Comparison of ENCODE assay signal across 8 cellular contexts in the genomic region with DNA sequence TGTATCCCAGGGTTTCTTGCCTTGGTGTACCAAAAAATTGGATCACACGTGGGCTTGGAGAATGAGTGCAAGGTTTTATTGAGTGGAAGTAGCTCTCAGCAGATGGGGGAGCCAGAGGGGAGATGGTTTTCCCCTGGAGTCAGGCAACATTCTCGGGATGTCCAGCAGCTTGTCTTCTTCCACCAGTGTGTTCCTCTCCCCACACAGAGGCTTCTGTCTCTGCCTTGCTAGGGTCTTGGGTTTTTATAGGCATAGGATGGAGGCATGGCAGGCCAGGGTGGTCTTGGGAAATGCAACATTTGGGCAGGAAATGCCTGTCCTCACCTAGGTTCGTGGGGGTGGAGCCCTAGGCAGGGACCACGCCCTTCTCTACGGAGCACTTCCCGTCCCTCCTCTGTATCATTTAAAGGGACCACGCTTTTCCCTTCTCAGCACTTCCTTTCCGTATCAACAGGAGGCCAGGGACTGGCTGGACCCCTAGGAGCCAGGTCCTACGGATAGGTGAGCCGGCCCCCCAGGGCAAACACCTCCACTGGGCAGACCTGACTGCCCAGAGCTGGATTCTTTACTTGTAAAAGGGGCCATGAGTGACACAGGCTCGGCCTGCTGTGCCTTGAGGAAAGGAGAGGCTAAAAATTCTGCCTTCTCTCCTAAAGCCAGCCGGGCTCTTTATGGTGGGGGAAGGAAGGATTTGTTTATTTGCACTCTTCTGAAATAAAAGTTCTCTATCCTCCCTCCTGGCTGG. TPM values are rescaled to one million over a fixed set of nuclear protein-coding genes. Genes with fewer than 3 reads are reported as not detected.
DNase-seq lines count a peak whose midpoint lies in the region; ATAC-seq, FAIRE-seq and TF ChIP-seq lines count a peak whose summit lies in the region.

No MANE protein-coding gene starts in this region.

- peak overlapping the region; percentile 50 for H3K9ac ChIP-seq in SU-DHL-6 (ENCODE audit: low read length)

- H3K36me3 ChIP-seq in SU-DHL-6 (ENCODE audit: low read length) (no peaks in the 10 kb centered on the region), iPS DF 6.9 (ENCODE audit: control insufficient read depth, insufficient read depth, low read length) (no peaks in the 10 kb centered on the region; the same call in 1 of the 2 replicates)

- H2AFZ ChIP-seq in SU-DHL-6 (ENCODE audit: low read depth, low read length, severe bottlenecking) = peak overlapping the region; percentile 77

- no peak for TF ChIP-seq POLR2A in GM12891 (IDR thresholded peaks at IDR 0.05; ENCODE audit: low read depth, low read length)

- WGBS in iPS DF 6.9 (ENCODE audit: insufficient coverage, insufficient read length) = no CpG with 5 or more reads among the region's 12 CpGs

- H3K27ac ChIP-seq in SU-DHL-6 (ENCODE audit: low read depth, low read length) (no peak overlapping the region), iPS DF 6.9 (ENCODE audit: low read length) (no peak overlapping the region)

- no peaks in the 10 kb centered on the region for H3K36me3 Mint-ChIP-seq in activated naive CD8-positive, alpha-beta T cell treated with anti-CD3 and anti-CD28 coated beads, Interleukin-2, amount 50 U/mL, for 24 hours (ENCODE audit: low read depth)

- peaks cover 20% of the 10 kb centered on the region for H3K4me1 Mint-ChIP-seq in activated naive CD8-positive, alpha-beta T cell treated with anti-CD3 and anti-CD28 coated beads, Interleukin-2, amount 50 U/mL, for 24 hours

- DNase-seq in GM12891 (ENCODE audit: insufficient read length, low spot score) (peak; percentile 72), iPS DF 6.9 (ENCODE audit: low read depth, low spot score) (peak; percentile 20)
- DNase-seq in activated naive CD8-positive, alpha-beta T cell treated with anti-CD3 and anti-CD28 coated beads, Interleukin-2, amount 50 U/mL, for 24 hours = peak; percentile 75
- DNase-seq in stimulated activated CD4-positive, alpha-beta T cell treated with anti-CD3 and anti-CD28 coated beads, Interleukin-12 subunit alpha, Interleukin-12 subunit beta, amount 100 ng/mL, for 48 hours (ENCODE audit: low read depth in 2 of 3, low spot score in 1 of 3) = peak; percentile 25 to 61 (median 58)

- no peaks in the 10 kb centered on the region for H4K20me1 ChIP-seq in SU-DHL-6 (ENCODE audit: low read depth, low read length)

- TF ChIP-seq CTCF in SU-DHL-6 (IDR thresholded peaks at IDR 0.05; ENCODE audit: insufficient read depth, low read length, poor library complexity, severe bottlenecking) = no peak

- H3K27ac Mint-ChIP-seq in activated naive CD8-positive, alpha-beta T cell treated with anti-CD3 and anti-CD28 coated beads, Interleukin-2, amount 50 U/mL, for 24 hours = peak overlapping the region; percentile 80

- peak; percentile 64 for ATAC-seq in HG03175 (IDR thresholded peaks at IDR 0.05; ENCODE audit: unreplicated experiment)
- peak; percentile 88 for ATAC-seq in activated naive CD8-positive, alpha-beta T cell treated with anti-CD3 and anti-CD28 coated beads, Interleukin-2, amount 50 U/mL, for 24 hours
- ATAC-seq in GM21381 (IDR thresholded peaks at IDR 0.05; ENCODE audit: unreplicated experiment) = no peak
- ATAC-seq in GM19467 (IDR thresholded peaks at IDR 0.05; ENCODE audit: unreplicated experiment) = no peak

- H3F3A ChIP-seq in SU-DHL-6 (ENCODE audit: insufficient read depth) = no peaks in the 10 kb centered on the region

- no peaks in the 10 kb centered on the region for H3K27me3 ChIP-seq in SU-DHL-6 (ENCODE audit: low read length)
- H3K27me3 ChIP-seq in iPS DF 6.9 (ENCODE audit: control insufficient read depth, insufficient read depth, low read length) = no peaks in the 10 kb centered on the region

- H3K4me1 ChIP-seq in iPS DF 6.9 (ENCODE audit: control insufficient read depth, insufficient read depth, low read length) = peaks cover 9% of the 10 kb centered on the region

- H3K4me3 ChIP-seq in SU-DHL-6 (ENCODE audit: insufficient read depth, low read length, poor library complexity, severe bottlenecking) = peak overlapping the region; percentile 57
- no peak overlapping the region for H3K4me3 ChIP-seq in iPS DF 6.9 (ENCODE audit: low read length)

- no peaks in the 10 kb centered on the region for H3K9me3 Mint-ChIP-seq in activated naive CD8-positive, alpha-beta T cell treated with anti-CD3 and anti-CD28 coated beads, Interleukin-2, amount 50 U/mL, for 24 hours

- H3K4me2 ChIP-seq in SU-DHL-6 (ENCODE audit: low read depth, low read length, poor library complexity, severe bottlenecking) = peak overlapping the region; percentile 64

- H3K4me3 Mint-ChIP-seq in activated naive CD8-positive, alpha-beta T cell treated with anti-CD3 and anti-CD28 coated beads, Interleukin-2, amount 50 U/mL, for 24 hours = peak overlapping the region; percentile 86

- FAIRE-seq in GM12891 (lab: Jason Lieb, UNC) = peak; percentile 98

- H3K27me3 Mint-ChIP-seq in activated naive CD8-positive, alpha-beta T cell treated with anti-CD3 and anti-CD28 coated beads, Interleukin-2, amount 50 U/mL, for 24 hours = no peaks in the 10 kb centered on the region

- H3K9me2 ChIP-seq in SU-DHL-6 (replicated peaks; ENCODE audit: insufficient read depth, low read length) = no peaks in the 10 kb centered on the region

- H3K79me2 ChIP-seq in SU-DHL-6 (ENCODE audit: insufficient read depth, low read length) = no peaks in the 10 kb centered on the region

- H3K9me3 ChIP-seq in SU-DHL-6 (ENCODE audit: insufficient read depth, low read length) (no peaks in the 10 kb centered on the region), iPS DF 6.9 (ENCODE audit: control insufficient read depth, insufficient read depth, low read length) (no peaks in the 10 kb centered on the region)

TF ChIP-seq in GM12891, 5 proteins besides CTCF, POLR2A, EP300 and RAD21:
- no peak for TF ChIP-seq POLR2AphosphoS5 (IDR thresholded peaks at IDR 0.05; ENCODE audit: low read depth, low read length)
- TF ChIP-seq PAX5 (IDR thresholded peaks at IDR 0.05; ENCODE audit: insufficient read depth, low read length, severe bottlenecking) = no peak
- TF ChIP-seq TAF1 (IDR thresholded peaks at IDR 0.05; ENCODE audit: low read depth, low read length) = 0 out of 2 replicates have a peak, but pooled peaks have one; percentile 4
- TF ChIP-seq SPI1 (IDR thresholded peaks at IDR 0.05; ENCODE audit: low read depth, low read length) = peak; percentile 80

RNA-seq across cellular contexts. Expression of a gene that starts 55.3 kb away (rescaled TPM):
- polyA plus RNA-seq in GM12891 (2012; ENCODE audit: low read depth, missing spikeins) = 0.05 TPM

Comparison
In these comparisons a context has a peak if more than half of its experiments do, and no peak if none do; other contexts are left out.
1. DNase-seq: peak in every context shown above with its lines; median percentile 75 in activated naive CD8-positive, alpha-beta T cell treated with anti-CD3 and anti-CD28 coated beads, Interleukin-2, amount 50 U/mL, for 24 hours; 72 in GM12891; 58 in stimulated activated CD4-positive, alpha-beta T cell treated with anti-CD3 and anti-CD28 coated beads, Interleukin-12 subunit alpha, Interleukin-12 subunit beta, amount 100 ng/mL, for 48 hours; 20 in iPS DF 6.9.
2. ATAC-seq: peak in HG03175 (single experiment) and activated naive CD8-positive, alpha-beta T cell treated with anti-CD3 and anti-CD28 coated beads, Interleukin-2, amount 50 U/mL, for 24 hours (single experiment); none in GM21381 (single experiment) and GM19467 (single experiment).